In genomic region chr5:131630208-131630962, GRCh38 we compare ENCODE assay signal across 1 cellular context.
TF ChIP-seq lines count a peak whose summit lies in the region.

No MANE protein-coding gene starts in this region.

TF ChIP-seq in HepG2, 621 proteins besides CTCF, POLR2A, EP300 and RAD21 (continued from another document and continues in another):
- TF ChIP-seq RNF219 (CRISPR knock-in tag; IDR thresholded peaks at IDR 0.05) (no peak), SMAD3 (CRISPR knock-in tag; IDR thresholded peaks at IDR 0.05) (peak; percentile 41; the same call in 1 of the 2 replicates), DNMT3B (CRISPR knock-in tag; conservative IDR thresholded peaks at IDR 0.05) (no peak), PITX1 (CRISPR knock-in tag; IDR thresholded peaks at IDR 0.05) (no peak), ZNF367 (CRISPR knock-in tag; IDR thresholded peaks at IDR 0.05; ENCODE audit: borderline replicate concordance) (no peak), MAZ (IDR thresholded peaks at IDR 0.05; ENCODE audit: borderline replicate concordance, low read depth, low read length) (no peak), MAZ (CRISPR knock-in tag; IDR thresholded peaks at IDR 0.05; ENCODE audit: low read depth) (no peak), ZNF558 (CRISPR knock-in tag; IDR thresholded peaks at IDR 0.05; ENCODE audit: borderline replicate concordance) (no peak), MAFG (CRISPR knock-in tag; IDR thresholded peaks at IDR 0.05) (no peak), YY1 (IDR thresholded peaks at IDR 0.05; ENCODE audit: insufficient read depth, insufficient replicate concordance, low read depth, low read length) (no peak), NFYB (CRISPR knock-in tag; IDR thresholded peaks at IDR 0.05) (no peak), DDIT3 (CRISPR knock-in tag; IDR thresholded peaks at IDR 0.05) (no peak), NONO (IDR thresholded peaks at IDR 0.05) (no peak), NONO (CRISPR knock-in tag; conservative IDR thresholded peaks at IDR 0.05) (no peak), KDM5A (IDR thresholded peaks at IDR 0.05; ENCODE audit: borderline replicate concordance, low read length) (no peak), REXO4 (CRISPR knock-in tag; IDR thresholded peaks at IDR 0.05; ENCODE audit: borderline replicate concordance) (no peak), ZNF30 (CRISPR knock-in tag; IDR thresholded peaks at IDR 0.05) (no peak), FOXP1 (IDR thresholded peaks at IDR 0.05) (0 out of 2 replicates have a peak, but pooled peaks have one; percentile 44), FOXP1 (CRISPR knock-in tag; IDR thresholded peaks at IDR 0.05) (peak; percentile 80; the same call in 1 of the 2 replicates), ISL2 (CRISPR knock-in tag; IDR thresholded peaks at IDR 0.05) (peak; percentile 79), ZEB1 (IDR thresholded peaks at IDR 0.05; ENCODE audit: insufficient replicate concordance, low read depth) (no peak), ATM (IDR thresholded peaks at IDR 0.05; ENCODE audit: borderline replicate concordance) (no peak), FOSL2 (CRISPR knock-in tag; IDR thresholded peaks at IDR 0.05) (no peak), ETS1 (CRISPR knock-in tag; IDR thresholded peaks at IDR 0.05) (no peak), HOXA3 (CRISPR knock-in tag; IDR thresholded peaks at IDR 0.05) (no peak), ATRX (CRISPR knock-in tag; IDR thresholded peaks at IDR 0.05; ENCODE audit: borderline replicate concordance) (no peak), ZNF740 (CRISPR knock-in tag; IDR thresholded peaks at IDR 0.05) (no peak), ZNF335 (CRISPR knock-in tag; IDR thresholded peaks at IDR 0.05) (no peak), TSC22D2 (CRISPR knock-in tag; IDR thresholded peaks at IDR 0.05; ENCODE audit: borderline replicate concordance) (no peak), ATF1 (CRISPR knock-in tag; IDR thresholded peaks at IDR 0.05) (no peak), ZNF33B (CRISPR knock-in tag; IDR thresholded peaks at IDR 0.05) (no peak), NCOA1 (CRISPR knock-in tag; IDR thresholded peaks at IDR 0.05) (no peak), ZNF660 (CRISPR knock-in tag; IDR thresholded peaks at IDR 0.05; ENCODE audit: borderline replicate concordance, low read depth) (no peak), GLI4 (CRISPR knock-in tag; IDR thresholded peaks at IDR 0.05; ENCODE audit: borderline replicate concordance) (no peak), ZNF746 (CRISPR knock-in tag; IDR thresholded peaks at IDR 0.05) (no peak), SNAPC2 (CRISPR knock-in tag; IDR thresholded peaks at IDR 0.05) (no peak), SETDB1 (CRISPR knock-in tag; IDR thresholded peaks at IDR 0.05; ENCODE audit: borderline replicate concordance) (no peak), ZMYM2 (CRISPR knock-in tag; IDR thresholded peaks at IDR 0.05) (no peak), SMARCC2 (IDR thresholded peaks at IDR 0.05) (no peak), GMEB2 (CRISPR knock-in tag; IDR thresholded peaks at IDR 0.05; ENCODE audit: low read depth) (no peak), BCL6 (CRISPR knock-in tag; IDR thresholded peaks at IDR 0.05) (peak; percentile 84), KDM2A (CRISPR knock-in tag; IDR thresholded peaks at IDR 0.05; ENCODE audit: borderline replicate concordance, low read depth) (no peak), ZNF792 (CRISPR knock-in tag; IDR thresholded peaks at IDR 0.05) (no peak), CBX1 (IDR thresholded peaks at IDR 0.05; ENCODE audit: low read depth) (no peak), CSRNP2 (CRISPR knock-in tag; conservative IDR thresholded peaks at IDR 0.05; ENCODE audit: low read depth) (no peak), HOXD1 (CRISPR knock-in tag; IDR thresholded peaks at IDR 0.05) (no peak), FOXK1 (CRISPR knock-in tag; IDR thresholded peaks at IDR 0.05; ENCODE audit: borderline replicate concordance, low read depth) (no peak), SMAD9 (CRISPR knock-in tag; IDR thresholded peaks at IDR 0.05) (no peak), ZFP91 (CRISPR knock-in tag; IDR thresholded peaks at IDR 0.05; ENCODE audit: borderline replicate concordance) (no peak), ZNF503 (CRISPR knock-in tag; IDR thresholded peaks at IDR 0.05) (no peak), NFE2 (CRISPR knock-in tag; IDR thresholded peaks at IDR 0.05) (no peak), ZBTB46 (CRISPR knock-in tag; IDR thresholded peaks at IDR 0.05; ENCODE audit: borderline replicate concordance) (no peak), ZMYM3 (CRISPR knock-in tag; IDR thresholded peaks at IDR 0.05) (no peak), REPIN1 (CRISPR knock-in tag; IDR thresholded peaks at IDR 0.05; ENCODE audit: borderline replicate concordance, low read depth) (no peak), BRCA1 (CRISPR knock-in tag; IDR thresholded peaks at IDR 0.05) (no peak), NR2F6 (IDR thresholded peaks at IDR 0.05) (0 out of 2 replicates have a peak, but pooled peaks have one; percentile 11), NR2F6 (CRISPR knock-in tag; IDR thresholded peaks at IDR 0.05) (peak; percentile 40; the same call in 1 of the 2 replicates), ZNF766 (CRISPR knock-in tag; IDR thresholded peaks at IDR 0.05; ENCODE audit: borderline replicate concordance) (no peak), MAFF (IDR thresholded peaks at IDR 0.05; ENCODE audit: low read depth, low read length) (no peak), ZNF329 (CRISPR knock-in tag; IDR thresholded peaks at IDR 0.05; ENCODE audit: low read depth) (no peak), HMGA1 (CRISPR knock-in tag; conservative IDR thresholded peaks at IDR 0.05) (no peak), RBM39 (IDR thresholded peaks at IDR 0.05; ENCODE audit: low read depth, low read length, poor library complexity, severe bottlenecking) (no peak), DPF2 (CRISPR knock-in tag; IDR thresholded peaks at IDR 0.05; ENCODE audit: borderline replicate concordance, low read depth) (peak; percentile 62; the same call in 1 of the 2 replicates), ETV6 (CRISPR knock-in tag; conservative IDR thresholded peaks at IDR 0.05) (no peak), NFRKB (IDR thresholded peaks at IDR 0.05) (no peak), U2AF2 (IDR thresholded peaks at IDR 0.05; ENCODE audit: low read depth, low read length) (no peak), ZSCAN9 (CRISPR knock-in tag; IDR thresholded peaks at IDR 0.05; ENCODE audit: borderline replicate concordance) (peak; percentile 44; the same call in 1 of the 2 replicates), AGO1 (IDR thresholded peaks at IDR 0.05; ENCODE audit: low read depth, low read length, poor library complexity, severe bottlenecking) (no peak), ZNF7 (CRISPR knock-in tag; IDR thresholded peaks at IDR 0.05) (no peak), GPN1 (CRISPR knock-in tag; IDR thresholded peaks at IDR 0.05; ENCODE audit: borderline replicate concordance) (no peak), JUN (CRISPR knock-in tag; IDR thresholded peaks at IDR 0.05) (no peak), TCF12 (IDR thresholded peaks at IDR 0.05) (no peak), TCF12 (CRISPR knock-in tag; IDR thresholded peaks at IDR 0.05) (no peak), ZFP82 (CRISPR knock-in tag; IDR thresholded peaks at IDR 0.05; ENCODE audit: borderline replicate concordance) (no peak), HMG20A (CRISPR knock-in tag; IDR thresholded peaks at IDR 0.05; ENCODE audit: borderline replicate concordance) (peak; percentile 58; the same call in 1 of the 2 replicates), TAF15 (IDR thresholded peaks at IDR 0.05; ENCODE audit: low read depth, low read length, poor library complexity, severe bottlenecking) (no peak)
